Comparison of ENCODE assay signal across 11 cellular contexts in genomic region chr14:59427653-59428578, GRCh38. TPM values are rescaled to one million over a fixed set of nuclear protein-coding genes. Genes with fewer than 3 reads are reported as not detected.
DNase-seq lines count a peak whose midpoint lies in the region; ATAC-seq and TF ChIP-seq lines count a peak whose summit lies in the region.
"Had no signal": no experiment of that assay in that cellular context is flagged by ENCODE, and none has a peak within 500 bp of the region (broad histone marks: within the 10 kb centered on the region; RNA-seq: fewer than 3 reads in every experiment).

No MANE protein-coding gene starts in this region.

- peaks cover 6% of the 10 kb centered on the region in 2 donors for H3K27me3 Mint-ChIP-seq in stimulated activated naive B cell treated with anti-CD40 and anti-IgM and Interleukin-4, amounts not matched to agents 10 μg/mL and 1 μg/mL and 100 μg/mL, for 72 hours

- H3K36me3 ChIP-seq in brain microvascular endothelial cell (replicated peaks) (no peaks in the 10 kb centered on the region), Peyer's patch (no peaks in the 10 kb centered on the region)

- ATAC-seq in stimulated activated naive B cell treated with anti-CD40 and anti-IgM and Interleukin-4, amounts not matched to agents 10 μg/mL and 1 μg/mL and 100 μg/mL, for 72 hours (replicated peaks), result peak; percentile 60 to 67

- in situ Hi-C loops in brain microvascular endothelial cell (cut with HindIII; ENCODE audit: low pct_ligation_motif_present, low sequenced_read_pairs), result no loop called here

- peaks cover 6 to 23% of the 10 kb centered on the region in 2 donors for H3K4me1 Mint-ChIP-seq in stimulated activated naive B cell treated with anti-CD40 and anti-IgM and Interleukin-4, amounts not matched to agents 10 μg/mL and 1 μg/mL and 100 μg/mL, for 72 hours

- DNase-seq in NCI-H2107 treated with DMSO at 0.1 percent for 48 hours (lab: John Stamatoyannopoulos, UW; ENCODE audit: unreplicated experiment), result peak; percentile 52
- DNase-seq in brain microvascular endothelial cell, result peak; percentile 76
- DNase-seq in iris pigment epithelial cell (ENCODE audit: low read depth), result peak; percentile 49
- DNase-seq in stimulated activated naive B cell treated with anti-CD40 and anti-IgM and Interleukin-4, amounts not matched to agents 10 μg/mL and 1 μg/mL and 100 μg/mL, for 72 hours, result no peak
- no peak for DNase-seq in Peyer's patch
- no peak for DNase-seq in HuH-7.5 (ENCODE audit: low spot score)
- no peak for DNase-seq in NCI-H345 treated with DMSO at 0.1 percent for 48 hours (lab: John Stamatoyannopoulos, UW; ENCODE audit: unreplicated experiment)
- DNase-seq: COR-L47; NCI-H524 treated with DMSO at 0.1 percent for 48 hours; stimulated activated CD4-positive, alpha-beta T cell treated with anti-CD3 and anti-CD28 coated beads, Interleukin-4, amount 100 ng/mL, for 4 hours had no signal

- H3K36me3 Mint-ChIP-seq in stimulated activated naive B cell treated with anti-CD40 and anti-IgM and Interleukin-4, amounts not matched to agents 10 μg/mL and 1 μg/mL and 100 μg/mL, for 72 hours, result no peaks in the 10 kb centered on the region

- no peaks in the 10 kb centered on the region for H3K4me1 ChIP-seq in Peyer's patch

- no peak overlapping the region for H3K4me3 ChIP-seq in brain microvascular endothelial cell (ENCODE audit: low read depth, low read length)
- no peak overlapping the region for H3K4me3 ChIP-seq in Peyer's patch

- no peak for TF ChIP-seq CTCF in brain microvascular endothelial cell (IDR thresholded peaks at IDR 0.05; ENCODE audit: low read depth, low read length, missing control alignments)
- no peak for TF ChIP-seq CTCF in Peyer's patch (IDR thresholded peaks at IDR 0.05)

- H3K27ac Mint-ChIP-seq in stimulated activated naive B cell treated with anti-CD40 and anti-IgM and Interleukin-4, amounts not matched to agents 10 μg/mL and 1 μg/mL and 100 μg/mL, for 72 hours, result no peak overlapping the region
- H3K27ac Mint-ChIP-seq: type B pancreatic cell had no signal

- H3K9me3 Mint-ChIP-seq in stimulated activated naive B cell treated with anti-CD40 and anti-IgM and Interleukin-4, amounts not matched to agents 10 μg/mL and 1 μg/mL and 100 μg/mL, for 72 hours, result no peaks in the 10 kb centered on the region
- H3K9me3 Mint-ChIP-seq: type B pancreatic cell had no signal

- peak overlapping the region; percentile 51 for H3K27ac ChIP-seq in brain microvascular endothelial cell
- peak overlapping the region in 2 of 4 donors; percentile 13 to 50 for H3K27ac ChIP-seq in Peyer's patch

- H3K9me3 ChIP-seq in Peyer's patch, result no peaks in the 10 kb centered on the region

- no peak for TF ChIP-seq POLR2A in Peyer's patch (IDR thresholded peaks at IDR 0.05)

- H3K27me3 ChIP-seq in brain microvascular endothelial cell (replicated peaks) (no peaks in the 10 kb centered on the region), Peyer's patch (no peaks in the 10 kb centered on the region)

- no peak overlapping the region for H3K4me3 Mint-ChIP-seq in stimulated activated naive B cell treated with anti-CD40 and anti-IgM and Interleukin-4, amounts not matched to agents 10 μg/mL and 1 μg/mL and 100 μg/mL, for 72 hours
- H3K4me3 Mint-ChIP-seq: type B pancreatic cell had no signal

RNA-seq across cellular contexts. Expression of gene GPR135, which starts 37.3 kb away (rescaled TPM):
- 1 to 10 TPM; 2.8 to 8.8 (median 6.0) TPM for total RNA-seq in Peyer's patch

RNA-seq across cellular contexts. Expression of gene L3HYPDH, which starts 56.3 kb away (rescaled TPM):
- 10 to 100 TPM; 17.3 to 86.6 (median 43.3) TPM for total RNA-seq in Peyer's patch

RNA-seq across cellular contexts. Expression of gene JKAMP, which starts 56.4 kb away (rescaled TPM):
- total RNA-seq in Peyer's patch, result 10 to 100 TPM; 24.8 to 70.4 (median 59.8) TPM

Comparison
In these comparisons a context has a peak if more than half of its experiments do, and no peak if none do; other contexts are left out.
1. DNase-seq: peak in NCI-H2107 treated with DMSO at 0.1 percent for 48 hours (single experiment), brain microvascular endothelial cell (single experiment) and iris pigment epithelial cell (single experiment); none in stimulated activated naive B cell treated with anti-CD40 and anti-IgM and Interleukin-4, amounts not matched to agents 10 μg/mL and 1 μg/mL and 100 μg/mL, for 72 hours (single experiment), Peyer's patch (0 of 3), HuH-7.5 (single experiment) and NCI-H345 treated with DMSO at 0.1 percent for 48 hours (single experiment).